12 cellular contexts compared by ENCODE assay signal in genomic region chr22:43537019-43537585, GRCh38.
DNase-seq lines count a peak whose midpoint lies in the region; ATAC-seq, FAIRE-seq and TF ChIP-seq lines count a peak whose summit lies in the region.
"Had no signal": no experiment of that assay in that cellular context is flagged by ENCODE, and none has a peak within 500 bp of the region (broad histone marks: within the 10 kb centered on the region; RNA-seq: fewer than 3 reads in every experiment).

No MANE protein-coding gene starts in this region.

- H3K27ac ChIP-seq in 22Rv1 (no peak overlapping the region), K562 (ENCODE audit: extremely low read depth, low read depth, low read length) (no peak overlapping the region)
- H3K27ac ChIP-seq: uterus had no signal

- no peaks in the 10 kb centered on the region for H3K4me1 ChIP-seq in K562 (replicated peaks in 1 of 2; ENCODE audit: control insufficient read depth in 2 of 2, insufficient read depth in 2 of 2, low read length in 2 of 2)
- H3K4me1 ChIP-seq: uterus had no signal

- H3K4me2 ChIP-seq in K562 (ENCODE audit: insufficient read depth, low read length): no peak overlapping the region

- no peak for DNase-seq in GM12864 (ENCODE audit: low read depth)
- DNase-seq in NB4 (ENCODE audit: low read depth): peak; percentile 71
- DNase-seq in K562 (ENCODE audit: extremely low read depth in 1 of 4, low spot score in 3 of 4): peak; percentile 12 to 24 (median 21)
- DNase-seq in frontal cortex (ENCODE audit: low spot score in 2 of 2): no peak
- no peak for DNase-seq in NCI-H2029 (lab: John Stamatoyannopoulos, UW)
- DNase-seq: activated B cell treated with CpG ODN at 0.5 μM for 24 hours, MG63, SHP77, uterus had no signal

- no peaks in the 10 kb centered on the region for H3K79me2 ChIP-seq in K562 (ENCODE audit: control insufficient read depth, insufficient read depth, low read length)

- POLR2A ChIA-PET in K562 (lab: Yijun Ruan, JAX): no interaction called here

- intact Hi-C loops in K562 (cut with micrococcal nuclease): no loop called here

- peak; percentile 33 for TF ChIP-seq CTCF in 22Rv1 (IDR thresholded peaks at IDR 0.05)
- TF ChIP-seq CTCF in GM12864 (IDR thresholded peaks at IDR 0.05; ENCODE audit: low read depth, low read length, missing control alignments): peak; percentile 65
- peak; percentile 59 for TF ChIP-seq CTCF in NB4 (IDR thresholded peaks at IDR 0.05; ENCODE audit: low read depth, low read length)
- TF ChIP-seq CTCF in K562 (IDR thresholded peaks at IDR 0.05 in 2 of 3, conservative IDR thresholded peaks at IDR 0.05 in 1 of 3; ENCODE audit: insufficient read depth in 2 of 3, low read depth in 1 of 3, low read length in 3 of 3): peak in 2 of 3 experiments; percentile 27 to 32; a peak in 1 of 6 replicates

- no peaks in the 10 kb centered on the region for H3K36me3 ChIP-seq in K562 (ENCODE audit: control insufficient read depth, insufficient read depth, low read length)
- H3K36me3 ChIP-seq: MG63, uterus had no signal

- H4K20me1 ChIP-seq in K562 (replicated peaks; ENCODE audit: control insufficient read depth, insufficient read depth, low read length): no peaks in the 10 kb centered on the region

- ATAC-seq in K562: peak; percentile 63; the same call in 1 of the 3 replicates
- ATAC-seq in GM19328 (IDR thresholded peaks at IDR 0.05; ENCODE audit: unreplicated experiment): no peak
- ATAC-seq in GM21360 (IDR thresholded peaks at IDR 0.05; ENCODE audit: unreplicated experiment): no peak

- no peak for TF ChIP-seq RAD21 in K562 (CRISPR knock-in tag; conservative IDR thresholded peaks at IDR 0.05 in 1 of 2, IDR thresholded peaks at IDR 0.05 in 1 of 2)

- H3K9me3 ChIP-seq in K562 (replicated peaks; ENCODE audit: control insufficient read depth, insufficient read depth, low read depth, low read length): no peaks in the 10 kb centered on the region
- H3K9me3 ChIP-seq: MG63, uterus had no signal

- no peak for TF ChIP-seq EP300 in K562 (IDR thresholded peaks at IDR 0.05; ENCODE audit: low read length)

- in situ Hi-C loops in K562 (cut with MboI): no loop called here

- 1% methylated on average over 10 of the region's 14 CpGs for WGBS in K562 (ENCODE audit: insufficient coverage, low coverage, missing lambda C conversion rate)

- H3K9me1 ChIP-seq in K562 (ENCODE audit: control insufficient read depth, insufficient read depth, low read length): no peaks in the 10 kb centered on the region

- no peak overlapping the region for H2AFZ ChIP-seq in K562 (ENCODE audit: low read depth, low read length)

- H3K9ac ChIP-seq in K562 (ENCODE audit: insufficient read depth in 1 of 2, low read depth in 2 of 2, low read length in 2 of 2): no peak overlapping the region

- no TSS peak for BruUV-seq in K562 (replicated peaks; lab: Mats Ljungman, UMichigan)

- no peak overlapping the region for H3K4me3 ChIP-seq in GM12864 (ENCODE audit: low read depth, low read length)
- H3K4me3 ChIP-seq in NB4 (ENCODE audit: low read depth, low read length): no peak overlapping the region
- no peak overlapping the region for H3K4me3 ChIP-seq in K562
- H3K4me3 ChIP-seq: MG63, uterus had no signal

- H3K27me3 ChIP-seq in K562 (ENCODE audit: control insufficient read depth in 2 of 2, insufficient read depth in 2 of 2, low read length in 2 of 2): peaks cover 0 to 5% of the 10 kb centered on the region in 2 experiments; a peak in 1 of 5 replicates
- H3K27me3 ChIP-seq: MG63, uterus had no signal

- no peak for TF ChIP-seq POLR2A in NB4 (IDR thresholded peaks at IDR 0.05; ENCODE audit: extremely low read depth, insufficient read length)
- no peak for TF ChIP-seq POLR2A in K562 (conservative IDR thresholded peaks at IDR 0.05)

- no peak for FAIRE-seq in K562 (lab: Jason Lieb, UNC)
- no peak for FAIRE-seq in frontal cortex (lab: Jason Lieb, UNC)

- CTCF ChIA-PET in K562 (lab: Yijun Ruan, JAX; ENCODE audit: low intra/inter-chr PET ratio): no interaction called here

TF ChIP-seq in K562, 482 proteins besides CTCF, POLR2A, EP300 and RAD21:
- peak; percentile 27 for TF ChIP-seq CTCFL (IDR thresholded peaks at IDR 0.05; ENCODE audit: borderline replicate concordance, insufficient read depth, low read depth, low read length, poor library complexity, severe bottlenecking)
- TF ChIP-seq HDAC1 (IDR thresholded peaks at IDR 0.05): no peak
- TF ChIP-seq ZNF639 (CRISPR knock-in tag; conservative IDR thresholded peaks at IDR 0.05 in 1 of 2, IDR thresholded peaks at IDR 0.05 in 1 of 2): no peak

Comparison
In these comparisons a context has a peak if more than half of its experiments do, and no peak if none do; other contexts are left out.
1. DNase-seq: peak in NB4 (single experiment) and K562 (4 of 4); none in GM12864 (single experiment), frontal cortex (0 of 2) and NCI-H2029 (single experiment).
2. Peak in every context shown above with its lines, with median percentiles within 50 percentile points of each other: CTCF ChIP-seq.